Comparison of ENCODE assay signal across 9 cellular contexts in the genomic region with DNA sequence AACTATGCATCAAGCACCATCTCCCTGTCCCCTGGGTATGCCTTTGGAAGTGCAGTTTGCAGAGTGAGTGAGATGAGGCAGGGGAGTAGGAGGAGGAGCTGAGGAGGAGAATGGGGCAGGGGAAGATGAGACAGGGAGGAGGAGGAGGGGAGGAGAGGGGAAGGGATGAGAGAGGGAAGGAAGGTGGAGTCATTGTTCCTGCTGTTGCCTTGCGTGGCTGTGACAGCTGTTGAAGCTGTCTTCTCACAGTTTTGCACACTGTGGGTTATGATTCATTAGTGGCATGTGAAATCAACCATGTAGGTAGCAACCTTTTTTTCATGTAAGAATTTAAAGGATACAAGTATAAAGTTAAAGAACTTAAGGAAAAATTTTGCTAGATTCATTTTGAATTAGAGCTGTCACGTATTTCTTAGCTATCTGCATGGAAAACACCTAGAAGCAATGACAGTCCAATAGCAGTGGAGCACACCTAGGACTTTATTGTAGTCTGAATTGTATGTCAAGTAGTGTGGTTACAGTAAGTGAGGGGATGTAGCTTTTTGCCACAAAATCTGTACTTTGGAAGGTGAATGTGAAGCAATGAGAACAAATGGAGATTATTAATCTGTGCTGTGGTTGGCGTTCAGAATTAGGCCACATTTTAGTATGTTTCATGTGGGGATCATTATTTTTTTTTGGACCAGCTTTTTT. TPM values are rescaled to one million over a fixed set of nuclear protein-coding genes. Genes with fewer than 3 reads are reported as not detected.
DNase-seq lines count a peak whose midpoint lies in the region; ATAC-seq and TF ChIP-seq lines count a peak whose summit lies in the region.
"Had no signal": no experiment of that assay in that cellular context is flagged by ENCODE, and none has a peak within 500 bp of the region (broad histone marks: within the 10 kb centered on the region; RNA-seq: fewer than 3 reads in every experiment).

No MANE protein-coding gene starts in this region.

- no peak overlapping the region for H3K4me2 ChIP-seq in Karpas-422 (ENCODE audit: low read depth, low read length, poor library complexity, severe bottlenecking)
- H3K4me2 ChIP-seq in mammary epithelial cell (ENCODE audit: insufficient read depth, low read depth, low read length): no peak overlapping the region

- no peaks in the 10 kb centered on the region for H3K36me3 ChIP-seq in Karpas-422 (ENCODE audit: insufficient read depth, low read length)
- H3K36me3 ChIP-seq in mammary epithelial cell (ENCODE audit: insufficient read depth, low read length): no peaks in the 10 kb centered on the region
- no peaks in the 10 kb centered on the region for H3K36me3 ChIP-seq in upper lobe of right lung
- H3K36me3 ChIP-seq: right lobe of liver had no signal

- 74% methylated on average over 3 of the region's 3 CpGs for WGBS in mammary epithelial cell (ENCODE audit: low coverage, missing lambda C conversion rate)

- dilution Hi-C loops in mammary epithelial cell (cut with HindIII; ENCODE audit: low sequenced_read_pairs): no loop called here

- H3K9me3 ChIP-seq in Karpas-422 (ENCODE audit: low read length): no peaks in the 10 kb centered on the region
- no peaks in the 10 kb centered on the region for H3K9me3 ChIP-seq in mammary epithelial cell (replicated peaks; ENCODE audit: insufficient read depth, low read length)
- H3K9me3 ChIP-seq in upper lobe of right lung: no peaks in the 10 kb centered on the region
- H3K9me3 ChIP-seq: right lobe of liver had no signal

- in situ Hi-C loops in mammary epithelial cell (cut with MboI; ENCODE audit: low sequenced_read_pairs in 2 of 2): no loop called here

- H3K9ac ChIP-seq in Karpas-422 (ENCODE audit: low read length) (no peak overlapping the region), mammary epithelial cell (ENCODE audit: insufficient read depth, low read length) (no peak overlapping the region)

- TF ChIP-seq CTCF in mammary epithelial cell (conservative IDR thresholded peaks at IDR 0.05 in 1 of 2, IDR thresholded peaks at IDR 0.05 in 1 of 2; ENCODE audit: extremely low read depth in 1 of 2, insufficient read depth in 1 of 2, low read depth in 1 of 2, low read length in 2 of 2) (no peak), upper lobe of right lung (IDR thresholded peaks at IDR 0.05) (no peak)

- H3K27ac ChIP-seq in Karpas-422 (ENCODE audit: low read length) (peak overlapping the region; percentile 31; the same call in 1 of the 2 replicates), mammary epithelial cell (ENCODE audit: insufficient read depth, low read depth, low read length) (no peak overlapping the region), upper lobe of right lung (no peak overlapping the region)
- H3K27ac ChIP-seq: right lobe of liver had no signal

- intact Hi-C loops in mammary epithelial cell (cut with micrococcal nuclease) (no loop called here), upper lobe of right lung (cut with DNase I) (no loop called here), left ventricle myocardium superior (cut with micrococcal nuclease) (no loop called here)

- H3K4me3 ChIP-seq in Karpas-422 (ENCODE audit: low read length) (no peak overlapping the region), mammary epithelial cell (replicated peaks in 1 of 3; ENCODE audit: insufficient read depth in 1 of 3, low read depth in 2 of 3, low read length in 3 of 3) (no peak overlapping the region), upper lobe of right lung (no peak overlapping the region)
- H3K4me3 ChIP-seq: right lobe of liver had no signal

- CTCF ChIA-PET in mammary epithelial cell (lab: Charles Lee; ENCODE audit: low non-redundant PET): no interaction called here

- H3K79me2 ChIP-seq in Karpas-422 (ENCODE audit: low read length) (peaks cover 83% of the 10 kb centered on the region), mammary epithelial cell (ENCODE audit: insufficient read depth, low read length) (peaks cover 73% of the 10 kb centered on the region)

- H2AFZ ChIP-seq in Karpas-422 (ENCODE audit: low read length) (no peak overlapping the region), mammary epithelial cell (ENCODE audit: low read depth, low read length) (no peak overlapping the region)

- BruUV-seq in mammary epithelial cell (replicated peaks; lab: Mats Ljungman, UMichigan): no TSS peak

- H4K20me1 ChIP-seq in Karpas-422 (ENCODE audit: insufficient read depth, low read depth, low read length): no peaks in the 10 kb centered on the region
- no peaks in the 10 kb centered on the region for H4K20me1 ChIP-seq in mammary epithelial cell (ENCODE audit: insufficient read depth, low read length)

- peaks cover 40% of the 10 kb centered on the region for H3K4me1 ChIP-seq in Karpas-422 (ENCODE audit: low read length)
- H3K4me1 ChIP-seq in mammary epithelial cell (ENCODE audit: insufficient read depth, low read length): peaks cover 27% of the 10 kb centered on the region
- H3K4me1 ChIP-seq in upper lobe of right lung: no peaks in the 10 kb centered on the region

- no peaks in the 10 kb centered on the region for H3K9me2 ChIP-seq in Karpas-422 (replicated peaks; ENCODE audit: insufficient read depth, low read length)

- ATAC-seq in GM19397 (IDR thresholded peaks at IDR 0.05; ENCODE audit: unreplicated experiment) (peak; percentile 75), upper lobe of right lung (peak; percentile 20), left ventricle myocardium superior (no peak), GM21526 (IDR thresholded peaks at IDR 0.05; ENCODE audit: low FRiP score, unreplicated experiment) (no peak)

- H3K27me3 ChIP-seq in Karpas-422 (ENCODE audit: low read length) (no peaks in the 10 kb centered on the region), mammary epithelial cell (ENCODE audit: insufficient read depth, low read length) (no peaks in the 10 kb centered on the region), upper lobe of right lung (no peaks in the 10 kb centered on the region)
- H3K27me3 ChIP-seq: right lobe of liver had no signal

- peak; percentile 30 to 55 for DNase-seq in AML-193 (lab: John Stamatoyannopoulos, UW)
- DNase-seq in Karpas-422: no peak
- peak; percentile 51 for DNase-seq in mammary epithelial cell
- DNase-seq in upper lobe of right lung: no peak
- DNase-seq in left ventricle myocardium superior: no peak
- no peak for DNase-seq in activated gamma-delta T cell treated with Interleukin-2 at 50 U/mL for 16 hours

RNA-seq across cellular contexts. Expression of gene CCM2, which starts 21.7 kb away (rescaled TPM):
- total RNA-seq in Karpas-422 (2014; rRNA removed; shearing (Covaris generic); ENCODE audit: low replicate concordance): 42.5 and 78.8 TPM in 2 replicates
- total RNA-seq in mammary epithelial cell (10 to 100 TPM; 73.2 to 75.6 TPM), upper lobe of right lung (40.2 TPM), left ventricle myocardium superior (36.7 TPM)
- polyA plus RNA-seq in mammary epithelial cell: 66.2 TPM
- 107 TPM for polyA minus RNA-seq in mammary epithelial cell

RNA-seq across cellular contexts. Expression of gene MYO1G, which starts 42.9 kb away (rescaled TPM):
- 62.4 and 130 TPM in 2 replicates for total RNA-seq in Karpas-422 (2014; rRNA removed; shearing (Covaris generic); ENCODE audit: low replicate concordance)
- under 1 TPM in 1 of 2 donors, not detected in 1; 0.17 TPM for total RNA-seq in mammary epithelial cell
- 0.02 TPM for polyA plus RNA-seq in mammary epithelial cell
- polyA minus RNA-seq in mammary epithelial cell: not detected
- 21.0 TPM for total RNA-seq in upper lobe of right lung
- 1.3 TPM for total RNA-seq in left ventricle myocardium superior

Comparison
In these comparisons a context has a peak if more than half of its experiments do, and no peak if none do; other contexts are left out.
1. DNase-seq: peak in AML-193 (2 of 2) and mammary epithelial cell (single experiment); none in Karpas-422 (single experiment), upper lobe of right lung (single experiment), left ventricle myocardium superior (single experiment) and activated gamma-delta T cell treated with Interleukin-2 at 50 U/mL for 16 hours (single experiment).
2. ATAC-seq: peak in GM19397 (single experiment) and upper lobe of right lung (single experiment); none in left ventricle myocardium superior (single experiment) and GM21526 (single experiment).